12 cellular contexts compared by ENCODE assay signal in genomic region chr17:80071116-80071980, GRCh38. TPM values are rescaled to one million over a fixed set of nuclear protein-coding genes. Genes with fewer than 3 reads are reported as not detected.
DNase-seq lines count a peak whose midpoint lies in the region; ATAC-seq and TF ChIP-seq lines count a peak whose summit lies in the region.
"Had no signal": no experiment of that assay in that cellular context is flagged by ENCODE, and none has a peak within 500 bp of the region (broad histone marks: within the 10 kb centered on the region; RNA-seq: fewer than 3 reads in every experiment).

No MANE protein-coding gene starts in this region.

- H3K36me3 ChIP-seq in ascending aorta = no peaks in the 10 kb centered on the region
- H3K36me3 ChIP-seq in rectal smooth muscle tissue (ENCODE audit: control insufficient read depth, insufficient read depth, low read length) = no peaks in the 10 kb centered on the region

- H3K4me1 Mint-ChIP-seq in activated CD4-positive, alpha-beta memory T cell treated with anti-CD3 and anti-CD28 coated beads, Interleukin-2, amount 10 ng/mL, durations not matched to agents 7 days and 5 days = peaks cover 8% of the 10 kb centered on the region

- peaks cover 3 to 12% of the 10 kb centered on the region in 2 donors for H3K4me1 ChIP-seq in ascending aorta
- peaks cover 18% of the 10 kb centered on the region for H3K4me1 ChIP-seq in rectal smooth muscle tissue (ENCODE audit: control insufficient read depth, insufficient read depth, low read length)

- DNase-seq in Daoy (ENCODE audit: low read depth) (peak; percentile 14), ascending aorta (ENCODE audit: low spot score in 2 of 2) (peak in 1 of 2 donors; percentile 86), left cardiac atrium (peak; percentile 75), RKO (ENCODE audit: low spot score) (no peak)
- DNase-seq in activated CD4-positive, alpha-beta T cell treated with anti-CD3 and anti-CD28 coated beads, Interleukin-2, amount 50 U/mL, for 1 hour = no peak
- no peak for DNase-seq in activated CD4-positive, alpha-beta memory T cell treated with anti-CD3 and anti-CD28 coated beads, Interleukin-2, amount 10 ng/mL, durations not matched to agents 7 days and 5 days
- DNase-seq: activated naive CD8-positive, alpha-beta T cell treated with anti-CD3 and anti-CD28 coated beads, Interleukin-2, amount 10 ng/mL, durations not matched to agents 7 days and 5 days; DMS79 treated with DMSO at 0.1 percent for 48 hours; naive thymus-derived CD8-positive, alpha-beta T cell had no signal

- no peak overlapping the region for H3K9ac ChIP-seq in rectal smooth muscle tissue (ENCODE audit: low read length)

- ATAC-seq in left cardiac atrium (peak; percentile 68 to 75), HG03432 (IDR thresholded peaks at IDR 0.05; ENCODE audit: unreplicated experiment) (no peak)

- POLR2A ChIA-PET in activated CD4-positive, alpha-beta memory T cell treated with anti-CD3 and anti-CD28 coated beads, Interleukin-2, amount 10 ng/mL, durations not matched to agents 7 days and 5 days (lab: Charles Lee) = no interaction called here

- no peaks in the 10 kb centered on the region for H3K36me3 Mint-ChIP-seq in activated CD4-positive, alpha-beta memory T cell treated with anti-CD3 and anti-CD28 coated beads, Interleukin-2, amount 10 ng/mL, durations not matched to agents 7 days and 5 days (ENCODE audit: low read depth)
- H3K36me3 Mint-ChIP-seq: activated naive CD8-positive, alpha-beta T cell treated with anti-CD3 and anti-CD28 coated beads, Interleukin-2, amount 10 ng/mL, durations not matched to agents 7 days and 5 days; naive thymus-derived CD8-positive, alpha-beta T cell had no signal

- H3K9me3 ChIP-seq in ascending aorta = no peaks in the 10 kb centered on the region

- intact Hi-C loops in ascending aorta (cut with DNase I) (loop anchor here (2.0 kb wide), 1 partner anchor 63 kb away; no protein-coding TSS in a partner anchor), left cardiac atrium (cut with DNase I) (no loop called here)

- H3K9me3 Mint-ChIP-seq in activated CD4-positive, alpha-beta memory T cell treated with anti-CD3 and anti-CD28 coated beads, Interleukin-2, amount 10 ng/mL, durations not matched to agents 7 days and 5 days = no peaks in the 10 kb centered on the region
- H3K9me3 Mint-ChIP-seq: activated naive CD8-positive, alpha-beta T cell treated with anti-CD3 and anti-CD28 coated beads, Interleukin-2, amount 10 ng/mL, durations not matched to agents 7 days and 5 days; naive thymus-derived CD8-positive, alpha-beta T cell had no signal

- H3K27ac ChIP-seq in ascending aorta = peak overlapping the region; percentile 83 to 87
- peak overlapping the region; percentile 84 for H3K27ac ChIP-seq in rectal smooth muscle tissue (ENCODE audit: low read depth, low read length)
- H3K27ac ChIP-seq: SK-N-MC had no signal

- no peak overlapping the region for H3K4me3 Mint-ChIP-seq in activated CD4-positive, alpha-beta memory T cell treated with anti-CD3 and anti-CD28 coated beads, Interleukin-2, amount 10 ng/mL, durations not matched to agents 7 days and 5 days
- H3K4me3 Mint-ChIP-seq: activated naive CD8-positive, alpha-beta T cell treated with anti-CD3 and anti-CD28 coated beads, Interleukin-2, amount 10 ng/mL, durations not matched to agents 7 days and 5 days; naive thymus-derived CD8-positive, alpha-beta T cell had no signal

- no peak overlapping the region for H3K27ac Mint-ChIP-seq in activated CD4-positive, alpha-beta memory T cell treated with anti-CD3 and anti-CD28 coated beads, Interleukin-2, amount 10 ng/mL, durations not matched to agents 7 days and 5 days
- H3K27ac Mint-ChIP-seq: activated naive CD8-positive, alpha-beta T cell treated with anti-CD3 and anti-CD28 coated beads, Interleukin-2, amount 10 ng/mL, durations not matched to agents 7 days and 5 days had no signal

- CTCF ChIA-PET in activated CD4-positive, alpha-beta memory T cell treated with anti-CD3 and anti-CD28 coated beads, Interleukin-2, amount 10 ng/mL, durations not matched to agents 7 days and 5 days (lab: Charles Lee) = interaction anchor here (1.0 kb wide), 1 partner anchor 30 kb away, joined by 5 read pairs; the partner anchor contains the start of gene GAA

- no peak for TF ChIP-seq CTCF in ascending aorta (IDR thresholded peaks at IDR 0.05)

- peaks cover 4% of the 10 kb centered on the region for H3K27me3 Mint-ChIP-seq in activated CD4-positive, alpha-beta memory T cell treated with anti-CD3 and anti-CD28 coated beads, Interleukin-2, amount 10 ng/mL, durations not matched to agents 7 days and 5 days

- peak overlapping the region; percentile 50 to 62 for H3K4me3 ChIP-seq in ascending aorta
- H3K4me3 ChIP-seq in rectal smooth muscle tissue (ENCODE audit: low read length) = peak overlapping the region; percentile 62
- H3K4me3 ChIP-seq: SK-N-MC had no signal

- no peaks in the 10 kb centered on the region for H3K27me3 ChIP-seq in ascending aorta
- no peaks in the 10 kb centered on the region for H3K27me3 ChIP-seq in rectal smooth muscle tissue (ENCODE audit: control insufficient read depth, insufficient read depth, low read length)

RNA-seq across cellular contexts. Expression of gene GAA, which starts 30.0 kb away (rescaled TPM):
- total RNA-seq in Daoy (2014; rRNA removed; shearing (Covaris generic)) = 1.5 and 3.1 TPM in 2 replicates
- total RNA-seq in ascending aorta (91.6 TPM), left cardiac atrium (10 to 100 TPM; 43.8 to 48.7 TPM)
- 10 to 100 TPM; 16.0 to 18.7 TPM for total RNA-seq in activated CD4-positive, alpha-beta memory T cell treated with anti-CD3 and anti-CD28 coated beads, Interleukin-2, amount 10 ng/mL, durations not matched to agents 7 days and 5 days

RNA-seq across cellular contexts. Expression of gene CCDC40, which starts 34.9 kb away (rescaled TPM):
- 1.3 and 1.7 TPM in 2 replicates for total RNA-seq in Daoy (2014; rRNA removed; shearing (Covaris generic))
- 5.4 TPM for total RNA-seq in ascending aorta
- total RNA-seq in left cardiac atrium = 1 to 10 TPM; 5.9 to 9.8 TPM
- not detected for total RNA-seq in activated CD4-positive, alpha-beta memory T cell treated with anti-CD3 and anti-CD28 coated beads, Interleukin-2, amount 10 ng/mL, durations not matched to agents 7 days and 5 days

RNA-seq across cellular contexts. Expression of gene TBC1D16, which starts 35.7 kb away (rescaled TPM):
- total RNA-seq in Daoy (2014; rRNA removed; shearing (Covaris generic)) = 20.3 and 26.5 TPM in 2 replicates
- 55.6 TPM for total RNA-seq in ascending aorta
- total RNA-seq in left cardiac atrium = 10 to 100 TPM; 29.9 to 30.9 TPM
- total RNA-seq in activated CD4-positive, alpha-beta memory T cell treated with anti-CD3 and anti-CD28 coated beads, Interleukin-2, amount 10 ng/mL, durations not matched to agents 7 days and 5 days = under 1 TPM; 0.63 TPM

Comparison
In these comparisons a context has a peak if more than half of its experiments do, and no peak if none do; other contexts are left out.
1. DNase-seq: peak in Daoy (single experiment) and left cardiac atrium (single experiment); none in activated CD4-positive, alpha-beta T cell treated with anti-CD3 and anti-CD28 coated beads, Interleukin-2, amount 50 U/mL, for 1 hour (single experiment), RKO (single experiment) and activated CD4-positive, alpha-beta memory T cell treated with anti-CD3 and anti-CD28 coated beads, Interleukin-2, amount 10 ng/mL, durations not matched to agents 7 days and 5 days (single experiment).
2. RNA of gene TBC1D16, which starts 35.7 kb away (total RNA-seq): 55.6 TPM in ascending aorta (single experiment), 29.9 to 30.9 TPM in left cardiac atrium and 20.3 to 26.5 TPM in Daoy; 0.63 TPM in activated CD4-positive, alpha-beta memory T cell treated with anti-CD3 and anti-CD28 coated beads, Interleukin-2, amount 10 ng/mL, durations not matched to agents 7 days and 5 days; every median in the first group is over 10 times any median in the second.